12 cellular contexts compared by ENCODE assay signal in the genomic region with DNA sequence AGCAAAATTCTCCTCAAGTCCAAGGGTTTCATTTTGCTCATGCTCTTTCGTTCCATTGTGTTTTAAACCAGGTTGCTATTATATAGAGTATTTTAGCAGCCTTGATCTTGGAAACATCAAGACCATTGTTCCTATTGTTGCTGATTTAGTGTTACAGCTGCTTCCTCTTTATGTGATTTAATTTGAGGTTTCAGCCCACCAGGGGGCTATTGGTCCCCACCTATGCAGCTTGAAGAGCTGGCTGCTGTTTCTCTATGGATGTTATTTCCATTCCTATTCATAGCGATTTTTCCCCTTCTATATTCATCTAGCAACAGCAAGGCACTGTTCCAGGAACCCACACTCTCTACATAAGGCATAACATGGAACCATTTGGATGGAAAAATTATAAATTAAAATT.
DNase-seq lines count a peak whose midpoint lies in the region; ATAC-seq and TF ChIP-seq lines count a peak whose summit lies in the region.
"Had no signal": no experiment of that assay in that cellular context is flagged by ENCODE, and none has a peak within 500 bp of the region (broad histone marks: within the 10 kb centered on the region; RNA-seq: fewer than 3 reads in every experiment).

No MANE protein-coding gene starts in this region.

- H3K4me3 ChIP-seq in Loucy (ENCODE audit: low read length, poor library complexity, severe bottlenecking) (no peak overlapping the region), OCI-LY3 (ENCODE audit: low read length) (no peak overlapping the region), tibial artery (no peak overlapping the region)
- H3K4me3 ChIP-seq: GM12878 had no signal

- DNase-seq in DMS153 treated with DMSO at 0.1 percent for 48 hours (lab: John Stamatoyannopoulos, UW; ENCODE audit: unreplicated experiment) (peak; percentile 67), iPS-NIHi7 (ENCODE audit: extremely low spot score) (peak; percentile 20), tibial artery (no peak), left ventricle myocardium superior (no peak)
- no peak for DNase-seq in activated T-cell treated with anti-CD3 and anti-CD28 coated beads, Interleukin-2, amount 50 U/mL, for 1 hour
- DNase-seq: activated CD8-positive, alpha-beta memory T cell treated with anti-CD3 and anti-CD28 coated beads, Interleukin-2, amount 50 U/mL, for 4 hours; amygdala; CD4-positive, alpha-beta memory T cell had no signal

- ATAC-seq in HG03521 (IDR thresholded peaks at IDR 0.05; ENCODE audit: unreplicated experiment) (no peak), left ventricle myocardium superior (no peak)
- ATAC-seq: GM12878 had no signal

- no peak overlapping the region for H3K4me2 ChIP-seq in Loucy (ENCODE audit: low read depth, low read length, poor library complexity, severe bottlenecking)
- H3K4me2 ChIP-seq in OCI-LY3 (ENCODE audit: low read length), result peak overlapping the region; percentile 41

- no peaks in the 10 kb centered on the region for H3K4me1 ChIP-seq in Loucy (ENCODE audit: insufficient read depth, low read length, poor library complexity, severe bottlenecking)
- peaks cover 58% of the 10 kb centered on the region for H3K4me1 ChIP-seq in OCI-LY3 (ENCODE audit: low read length)
- peaks cover 0 to 17% (median 2%) of the 10 kb centered on the region in 4 donors for H3K4me1 ChIP-seq in tibial artery

- H3K9me3 ChIP-seq in Loucy (ENCODE audit: insufficient read depth, low read depth, low read length), result no peaks in the 10 kb centered on the region
- no peaks in the 10 kb centered on the region for H3K9me3 ChIP-seq in OCI-LY3 (ENCODE audit: insufficient read depth, low read length)
- no peaks in the 10 kb centered on the region for H3K9me3 ChIP-seq in tibial artery

- intact Hi-C loops in tibial artery (cut with DNase I; ENCODE audit: low total_unique reads), result no loop called here
- intact Hi-C loops in left ventricle myocardium superior (cut with micrococcal nuclease), result no loop called here

- H2AFZ ChIP-seq in Loucy (ENCODE audit: low read length) (no peak overlapping the region), OCI-LY3 (ENCODE audit: low read depth, low read length) (no peak overlapping the region)

- H3K9ac ChIP-seq in Loucy (ENCODE audit: low read depth, low read length, poor library complexity, severe bottlenecking) (no peak overlapping the region), OCI-LY3 (ENCODE audit: low read length) (no peak overlapping the region)

- H4K20me1 ChIP-seq in Loucy (ENCODE audit: insufficient read depth, low read length, poor library complexity, severe bottlenecking) (no peaks in the 10 kb centered on the region), OCI-LY3 (ENCODE audit: insufficient read depth, low read length) (no peaks in the 10 kb centered on the region)

- H3K27me3 ChIP-seq in Loucy (ENCODE audit: insufficient read depth, low read length, poor library complexity, severe bottlenecking) (no peaks in the 10 kb centered on the region), OCI-LY3 (ENCODE audit: low read depth, low read length) (no peaks in the 10 kb centered on the region), tibial artery (no peaks in the 10 kb centered on the region)

- peak; percentile 41 for TF ChIP-seq CTCF in Loucy (conservative IDR thresholded peaks at IDR 0.05; ENCODE audit: low read length)
- no peak for TF ChIP-seq CTCF in OCI-LY3 (IDR thresholded peaks at IDR 0.05; ENCODE audit: low read depth, low read length)
- no peak for TF ChIP-seq CTCF in tibial artery (IDR thresholded peaks at IDR 0.05)

- no peaks in the 10 kb centered on the region for H3K9me2 ChIP-seq in Loucy (replicated peaks; ENCODE audit: low read depth, low read length)

- H3F3A ChIP-seq in Loucy (ENCODE audit: low read depth), result no peaks in the 10 kb centered on the region

- H3K27ac ChIP-seq in OCI-LY3 (ENCODE audit: low read length), result no peak overlapping the region
- no peak overlapping the region for H3K27ac ChIP-seq in tibial artery

- no peaks in the 10 kb centered on the region for H3K79me2 ChIP-seq in Loucy (ENCODE audit: insufficient read depth, low read length)
- no peaks in the 10 kb centered on the region for H3K79me2 ChIP-seq in OCI-LY3 (ENCODE audit: low read length)

- H3K36me3 ChIP-seq in Loucy (ENCODE audit: insufficient read depth, low read length) (peaks cover 24% of the 10 kb centered on the region), OCI-LY3 (replicated peaks; ENCODE audit: low read depth, low read length) (no peaks in the 10 kb centered on the region), tibial artery (peaks cover 0 to 11% (median 10%) of the 10 kb centered on the region in 3 donors)

Comparison
In these comparisons a context has a peak if more than half of its experiments do, and no peak if none do; other contexts are left out.
1. DNase-seq: peak in DMS153 treated with DMSO at 0.1 percent for 48 hours (single experiment) and iPS-NIHi7 (single experiment); none in tibial artery (0 of 2), activated T-cell treated with anti-CD3 and anti-CD28 coated beads, Interleukin-2, amount 50 U/mL, for 1 hour (single experiment) and left ventricle myocardium superior (single experiment).